In the genomic region with DNA sequence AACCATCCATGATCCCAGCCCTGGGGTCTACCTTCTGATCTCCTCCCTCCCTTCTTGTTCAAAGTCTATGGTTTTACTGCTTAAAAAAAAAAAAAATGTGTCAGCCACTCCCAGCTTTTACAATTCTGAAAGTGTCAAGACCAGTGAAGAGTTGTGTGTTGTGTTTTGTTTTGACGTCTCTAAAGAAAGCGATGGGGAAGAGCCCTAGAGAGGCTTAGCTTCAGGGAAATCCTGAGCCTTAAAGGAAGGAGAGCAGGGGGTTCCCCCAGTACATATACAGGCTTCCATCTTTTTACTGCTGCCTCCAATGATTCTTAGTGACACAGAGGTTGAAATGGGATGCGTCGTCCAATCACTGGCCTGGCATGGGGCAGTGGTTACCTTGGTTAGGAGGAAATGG, we compare ENCODE assay signal across 16 cellular contexts. TPM values are rescaled to one million over a fixed set of nuclear protein-coding genes. Genes with fewer than 3 reads are reported as not detected.
"Had no signal": no experiment of that assay in that cellular context is flagged by ENCODE, and none has a peak within 500 bp of the region (broad histone marks: within the 10 kb centered on the region; RNA-seq: fewer than 3 reads in every experiment).

No MANE protein-coding gene starts in this region.

- H3K4me1 Mint-ChIP-seq: activated CD4-positive, alpha-beta memory T cell treated with anti-CD3 and anti-CD28 coated beads, Interleukin-2, amount 10 ng/mL, durations not matched to agents 7 days and 5 days; activated CD8-positive, alpha-beta memory T cell treated with anti-CD3 and anti-CD28 coated beads, Interleukin-2, amount 10 ng/mL, durations not matched to agents 7 days and 5 days; activated naive CD8-positive, alpha-beta T cell treated with anti-CD3 and anti-CD28 coated beads, Interleukin-2, amount 10 ng/mL, durations not matched to agents 7 days and 5 days had no signal

- DNase-seq: activated CD4-positive, alpha-beta memory T cell treated with anti-CD3 and anti-CD28 coated beads, Interleukin-2, amount 10 ng/mL, durations not matched to agents 7 days and 5 days; activated CD4-positive, alpha-beta T cell treated with anti-CD3 and anti-CD28 coated beads for 48 hours; activated CD4-positive, CD25-positive, alpha-beta regulatory T cell; activated CD8-positive, alpha-beta memory T cell treated with anti-CD3 and anti-CD28 coated beads, Interleukin-2, amount 10 ng/mL, durations not matched to agents 7 days and 5 days; activated naive CD4-positive, alpha-beta T cell treated with Interleukin-2 at 50 U/mL for 16 hours; activated naive CD8-positive, alpha-beta T cell treated with anti-CD3 and anti-CD28 coated beads, Interleukin-2, amount 10 ng/mL, durations not matched to agents 7 days and 5 days; amygdala; body of pancreas; central memory CD4-positive, alpha-beta T cell; erythroblast; stimulated activated CD4-positive, alpha-beta T cell treated with anti-CD3 and anti-CD28 coated beads, Interleukin-4, amount 100 ng/mL, for 1 hour; T1000 had no signal

- H3K9me3 Mint-ChIP-seq: activated CD4-positive, alpha-beta memory T cell treated with anti-CD3 and anti-CD28 coated beads, Interleukin-2, amount 10 ng/mL, durations not matched to agents 7 days and 5 days; activated naive CD8-positive, alpha-beta T cell treated with anti-CD3 and anti-CD28 coated beads, Interleukin-2, amount 10 ng/mL, durations not matched to agents 7 days and 5 days; neural crest cell had no signal

- H3K4me3 ChIP-seq: body of pancreas, prostate gland, stomach, testis had no signal

- ATAC-seq: activated CD8-positive, alpha-beta memory T cell treated with anti-CD3 and anti-CD28 coated beads, Interleukin-2, amount 10 ng/mL, durations not matched to agents 7 days and 5 days; body of pancreas had no signal

- H3K27ac ChIP-seq: body of pancreas, prostate gland, stomach, testis had no signal

- H3K36me3 Mint-ChIP-seq: activated CD8-positive, alpha-beta memory T cell treated with anti-CD3 and anti-CD28 coated beads, Interleukin-2, amount 10 ng/mL, durations not matched to agents 7 days and 5 days; activated naive CD8-positive, alpha-beta T cell treated with anti-CD3 and anti-CD28 coated beads, Interleukin-2, amount 10 ng/mL, durations not matched to agents 7 days and 5 days had no signal

- H3K4me3 Mint-ChIP-seq: activated CD4-positive, alpha-beta memory T cell treated with anti-CD3 and anti-CD28 coated beads, Interleukin-2, amount 10 ng/mL, durations not matched to agents 7 days and 5 days; activated CD8-positive, alpha-beta memory T cell treated with anti-CD3 and anti-CD28 coated beads, Interleukin-2, amount 10 ng/mL, durations not matched to agents 7 days and 5 days; activated naive CD8-positive, alpha-beta T cell treated with anti-CD3 and anti-CD28 coated beads, Interleukin-2, amount 10 ng/mL, durations not matched to agents 7 days and 5 days had no signal

- H3K27ac Mint-ChIP-seq: activated CD4-positive, alpha-beta memory T cell treated with anti-CD3 and anti-CD28 coated beads, Interleukin-2, amount 10 ng/mL, durations not matched to agents 7 days and 5 days; activated CD8-positive, alpha-beta memory T cell treated with anti-CD3 and anti-CD28 coated beads, Interleukin-2, amount 10 ng/mL, durations not matched to agents 7 days and 5 days; activated naive CD8-positive, alpha-beta T cell treated with anti-CD3 and anti-CD28 coated beads, Interleukin-2, amount 10 ng/mL, durations not matched to agents 7 days and 5 days had no signal

RNA-seq across cellular contexts. Expression of gene FMOD, which starts 13.9 kb away (rescaled TPM):
- total RNA-seq: activated naive CD8-positive, alpha-beta T cell treated with anti-CD3 and anti-CD28 coated beads, Interleukin-2, amount 10 ng/mL, durations not matched to agents 7 days and 5 days had no signal
